Comparison of ENCODE assay signal across 16 cellular contexts in genomic region chr17:27475981-27476895, GRCh38. TPM values are rescaled to one million over a fixed set of nuclear protein-coding genes. Genes with fewer than 3 reads are reported as not detected.
DNase-seq lines count a peak whose midpoint lies in the region; TF ChIP-seq lines count a peak whose summit lies in the region.
"Had no signal": no experiment of that assay in that cellular context is flagged by ENCODE, and none has a peak within 500 bp of the region (broad histone marks: within the 10 kb centered on the region; RNA-seq: fewer than 3 reads in every experiment).

No MANE protein-coding gene starts in this region.

- no peaks in the 10 kb centered on the region for H3K9me3 ChIP-seq in H9 (ENCODE audit: control insufficient read depth, low read depth, low read length)
- H3K9me3 ChIP-seq in osteoblast (ENCODE audit: low read depth, low read length), result no peaks in the 10 kb centered on the region
- H3K9me3 ChIP-seq in OCI-LY7 (ENCODE audit: low read length), result no peaks in the 10 kb centered on the region
- H3K9me3 ChIP-seq: gastroesophageal sphincter had no signal

- peaks cover 8% of the 10 kb centered on the region for H3K36me3 Mint-ChIP-seq in activated CD4-positive, alpha-beta T cell treated with anti-CD3 and anti-CD28 coated beads, Interleukin-2, amount 10 ng/mL, durations not matched to agents 24 days and 14 days (ENCODE audit: low read depth)
- no peaks in the 10 kb centered on the region for H3K36me3 Mint-ChIP-seq in H9 (ENCODE audit: insufficient read depth in 1 of 3, low read depth in 3 of 3)
- H3K36me3 Mint-ChIP-seq in activated naive CD8-positive, alpha-beta T cell treated with anti-CD3 and anti-CD28 coated beads for 36 hours, result peaks cover 26% of the 10 kb centered on the region

- H4K20me1 ChIP-seq in H9 (ENCODE audit: control insufficient read depth, insufficient read depth, insufficient read length) (peaks cover 4% of the 10 kb centered on the region), osteoblast (ENCODE audit: insufficient read depth, low read length) (peaks cover 11% of the 10 kb centered on the region), OCI-LY7 (ENCODE audit: insufficient read depth, low read length) (no peaks in the 10 kb centered on the region)

- no peak overlapping the region for H3K4ac ChIP-seq in H9 (ENCODE audit: low read depth, low read length)

- H3K4me2 ChIP-seq in H9 (ENCODE audit: insufficient read depth, insufficient read length, low read length), result no peak overlapping the region
- H3K4me2 ChIP-seq in osteoblast (ENCODE audit: insufficient read depth, low read length), result no peak overlapping the region
- H3K4me2 ChIP-seq in OCI-LY7 (ENCODE audit: low read length), result no peak overlapping the region

- WGBS in H9 (ENCODE audit: extremely low coverage, insufficient read length, low lambda C conversion rate), result no CpG with 5 or more reads among the region's 14 CpGs

- intact Hi-C loops in activated CD4-positive, alpha-beta T cell treated with anti-CD3 and anti-CD28 coated beads, Interleukin-2, amount 10 ng/mL, durations not matched to agents 24 days and 14 days (cut with micrococcal nuclease), result loop anchor here (1.0 to 10.0 kb wide), 2 partner anchors 10 to 569 kb away; partner anchors contain the start of gene NLK
- intact Hi-C loops in OCI-LY7 (cut with micrococcal nuclease; ENCODE audit: unreplicated experiment), result no loop called here

- peak overlapping the region; percentile 61 for H3K4me3 Mint-ChIP-seq in activated CD4-positive, alpha-beta T cell treated with anti-CD3 and anti-CD28 coated beads, Interleukin-2, amount 10 ng/mL, durations not matched to agents 24 days and 14 days
- no peak overlapping the region for H3K4me3 Mint-ChIP-seq in H9
- no peak overlapping the region for H3K4me3 Mint-ChIP-seq in activated naive CD8-positive, alpha-beta T cell treated with anti-CD3 and anti-CD28 coated beads for 36 hours

- H3T11ph ChIP-seq in H9 (ENCODE audit: low read length), result no peak overlapping the region

- no peak overlapping the region for H3K9ac ChIP-seq in H9 (ENCODE audit: extremely low read depth, insufficient read length, low read length)

- peaks cover 13% of the 10 kb centered on the region; the same call in 1 of the 2 replicates for H3K79me2 ChIP-seq in H9 (ENCODE audit: insufficient read depth, low read length)
- no peaks in the 10 kb centered on the region for H3K79me2 ChIP-seq in osteoblast (ENCODE audit: insufficient read depth, low read length)
- no peaks in the 10 kb centered on the region for H3K79me2 ChIP-seq in OCI-LY7 (ENCODE audit: insufficient read depth, low read depth, low read length)

- no peak overlapping the region for H3K56ac ChIP-seq in H9 (ENCODE audit: insufficient read length, low read depth, low read length)

- peak overlapping the region; percentile 95 for H3K27ac Mint-ChIP-seq in activated CD4-positive, alpha-beta T cell treated with anti-CD3 and anti-CD28 coated beads, Interleukin-2, amount 10 ng/mL, durations not matched to agents 24 days and 14 days
- H3K27ac Mint-ChIP-seq in H9, result peak overlapping the region in 2 of 3 experiments; percentile 72 to 90; a peak in 3 of 7 replicates
- H3K27ac Mint-ChIP-seq in activated naive CD8-positive, alpha-beta T cell treated with anti-CD3 and anti-CD28 coated beads for 36 hours, result peak overlapping the region; percentile 99

- TF ChIP-seq CTCF in H9 (conservative IDR thresholded peaks at IDR 0.05) (no peak), osteoblast (IDR thresholded peaks at IDR 0.05; ENCODE audit: extremely low read depth, low read depth, low read length) (no peak), OCI-LY7 (conservative IDR thresholded peaks at IDR 0.05; ENCODE audit: low read length) (no peak)

- no peaks in the 10 kb centered on the region for H3K23me2 ChIP-seq in H9 (ENCODE audit: insufficient read length, low read depth, low read length, poor library complexity, severe bottlenecking)

- no peak overlapping the region for H2BK20ac ChIP-seq in H9 (ENCODE audit: low read depth, low read length, poor library complexity, severe bottlenecking)

- H2BK120ac ChIP-seq in H9 (ENCODE audit: low read depth, low read length, poor library complexity, severe bottlenecking), result no peak overlapping the region

- no peak overlapping the region for H2BK15ac ChIP-seq in H9 (ENCODE audit: low read depth, low read length)

- no peaks in the 10 kb centered on the region for H3K36me3 ChIP-seq in osteoblast (ENCODE audit: insufficient read depth, low read length)
- no peaks in the 10 kb centered on the region for H3K36me3 ChIP-seq in OCI-LY7 (ENCODE audit: insufficient read depth, low read length)
- H3K36me3 ChIP-seq: gastroesophageal sphincter had no signal

- no peak overlapping the region for H4K8ac ChIP-seq in H9 (replicated peaks; ENCODE audit: insufficient read length, low read depth, low read length)

- no peak overlapping the region for H2BK12ac ChIP-seq in H9 (ENCODE audit: insufficient read length, low read depth, low read length)

- POLR2A ChIA-PET in OCI-LY7 (lab: Charles Lee), result no interaction called here

- no peaks in the 10 kb centered on the region for H3K79me1 ChIP-seq in H9 (ENCODE audit: insufficient read depth, low read depth, low read length, poor library complexity, severe bottlenecking)

- H3K27me3 ChIP-seq in H9 (ENCODE audit: insufficient read depth, low read length) (no peaks in the 10 kb centered on the region), osteoblast (ENCODE audit: insufficient read depth, low read length) (peaks cover 6% of the 10 kb centered on the region)
- H3K27me3 ChIP-seq: gastroesophageal sphincter had no signal

- DNase-seq in activated CD4-positive, alpha-beta T cell treated with anti-CD3 and anti-CD28 coated beads, Interleukin-2, amount 10 ng/mL, durations not matched to agents 24 days and 14 days, result no peak
- no peak for DNase-seq in activated CD4-positive, alpha-beta T cell treated with anti-CD3 and anti-CD28 coated beads, Interleukin-2, amount 50 U/mL, for 48 hours
- DNase-seq in H9 (no peak), osteoblast (ENCODE audit: insufficient read length, low spot score, missing footprints) (peak; percentile 31), OCI-LY7 (ENCODE audit: low spot score) (no peak)
- DNase-seq in activated naive CD8-positive, alpha-beta T cell treated with anti-CD3 and anti-CD28 coated beads for 36 hours, result no peak
- DNase-seq in stimulated activated CD4-positive, alpha-beta T cell treated with anti-CD3 and anti-CD28 coated beads, Interleukin-4, amount 100 ng/mL, for 4 hours, result no peak
- DNase-seq in stimulated activated CD8-positive, alpha-beta memory T cell treated with anti-CD3 and anti-CD28 coated beads, Interleukin-4, amount 100 ng/mL, for 48 hours, result no peak
- DNase-seq: ACHN, EL, NCI-H1048 had no signal

- H2AK5ac ChIP-seq in H9 (ENCODE audit: insufficient read length, low read length), result no peak overlapping the region

- H3K9me3 Mint-ChIP-seq in activated CD4-positive, alpha-beta T cell treated with anti-CD3 and anti-CD28 coated beads, Interleukin-2, amount 10 ng/mL, durations not matched to agents 24 days and 14 days, result no peaks in the 10 kb centered on the region
- no peaks in the 10 kb centered on the region for H3K9me3 Mint-ChIP-seq in H9
- no peaks in the 10 kb centered on the region for H3K9me3 Mint-ChIP-seq in activated naive CD8-positive, alpha-beta T cell treated with anti-CD3 and anti-CD28 coated beads for 36 hours

- no TSS peak for BruUV-seq in OCI-LY7 (replicated peaks; lab: Mats Ljungman, UMichigan)

- no peak overlapping the region for H2AFZ ChIP-seq in H9 (ENCODE audit: low read length)
- H2AFZ ChIP-seq in osteoblast (ENCODE audit: low read length), result no peak overlapping the region
- no peak overlapping the region for H2AFZ ChIP-seq in OCI-LY7 (ENCODE audit: low read length)

- peaks cover 90% of the 10 kb centered on the region for H3K4me1 Mint-ChIP-seq in activated CD4-positive, alpha-beta T cell treated with anti-CD3 and anti-CD28 coated beads, Interleukin-2, amount 10 ng/mL, durations not matched to agents 24 days and 14 days
- H3K4me1 Mint-ChIP-seq in H9, result peaks cover 82 to 88% of the 10 kb centered on the region in 2 experiments
- peaks cover 87% of the 10 kb centered on the region for H3K4me1 Mint-ChIP-seq in activated naive CD8-positive, alpha-beta T cell treated with anti-CD3 and anti-CD28 coated beads for 36 hours

- H4K91ac ChIP-seq in H9 (ENCODE audit: insufficient read length, low read depth, low read length), result no peak overlapping the region

- no peak overlapping the region for H2BK5ac ChIP-seq in H9 (ENCODE audit: insufficient read length, low read length)

- H3K27me3 Mint-ChIP-seq in activated CD4-positive, alpha-beta T cell treated with anti-CD3 and anti-CD28 coated beads, Interleukin-2, amount 10 ng/mL, durations not matched to agents 24 days and 14 days, result peaks cover 1% of the 10 kb centered on the region
- H3K27me3 Mint-ChIP-seq in H9 (ENCODE audit: low read depth), result no peaks in the 10 kb centered on the region
- no peaks in the 10 kb centered on the region for H3K27me3 Mint-ChIP-seq in activated naive CD8-positive, alpha-beta T cell treated with anti-CD3 and anti-CD28 coated beads for 36 hours

- H3K27ac ChIP-seq in H9 (ENCODE audit: insufficient read length, low read depth, low read length) (no peak overlapping the region), osteoblast (ENCODE audit: low read depth, low read length) (no peak overlapping the region), OCI-LY7 (ENCODE audit: low read depth, low read length, poor library complexity, severe bottlenecking) (no peak overlapping the region)
- H3K27ac ChIP-seq: coronary artery, epithelial cell of prostate, gastroesophageal sphincter, HL-60 had no signal

- no peak overlapping the region for H3K23ac ChIP-seq in H9 (ENCODE audit: insufficient read length, low read depth, low read length)

- H4K5ac ChIP-seq in H9 (ENCODE audit: insufficient read length, low read depth, low read length), result no peak overlapping the region

- CTCF ChIA-PET in OCI-LY7 (lab: Charles Lee; ENCODE audit: unreplicated experiment), result no interaction called here

- H3K18ac ChIP-seq in H9 (ENCODE audit: insufficient read length, low read depth, low read length), result no peak overlapping the region

- H3K9me2 ChIP-seq in OCI-LY7 (ENCODE audit: insufficient read depth, low read length), result no peaks in the 10 kb centered on the region

- peaks cover 28% of the 10 kb centered on the region for H3K4me1 ChIP-seq in H9 (ENCODE audit: insufficient read depth, low read length)
- H3K4me1 ChIP-seq in osteoblast (ENCODE audit: insufficient read depth, low read length), result peaks cover 6% of the 10 kb centered on the region
- peaks cover 15% of the 10 kb centered on the region for H3K4me1 ChIP-seq in OCI-LY7 (ENCODE audit: insufficient read depth, low read length, poor library complexity, severe bottlenecking)

- no peak overlapping the region for H3K4me3 ChIP-seq in osteoblast (ENCODE audit: insufficient read depth, low read length)
- no peak overlapping the region for H3K4me3 ChIP-seq in OCI-LY7 (ENCODE audit: low read depth, low read length, poor library complexity, severe bottlenecking)
- H3K4me3 ChIP-seq: coronary artery, gastroesophageal sphincter, K562 had no signal

- H3K14ac ChIP-seq in H9 (ENCODE audit: insufficient read depth, low read length), result no peak overlapping the region; the same call in 1 of the 2 replicates

RNA-seq across cellular contexts. Expression of gene KSR1, which starts 20.0 kb away (rescaled TPM):
- total RNA-seq in activated CD4-positive, alpha-beta T cell treated with anti-CD3 and anti-CD28 coated beads, Interleukin-2, amount 10 ng/mL, durations not matched to agents 24 days and 14 days, result 104 TPM in 2 replicates
- total RNA-seq in H9 (2021) (43.5 and 44.9 TPM in 2 replicates), osteoblast (6.2 and 6.5 TPM in 2 replicates), OCI-LY7 (2022) (4.1 and 4.8 TPM in 2 replicates)
- 10 to 100 TPM; 58.9 to 62.5 TPM for total RNA-seq in activated naive CD8-positive, alpha-beta T cell treated with anti-CD3 and anti-CD28 coated beads for 36 hours
- 2.0 and 2.2 TPM in 2 replicates for total RNA-seq in OCI-LY7 (2014; rRNA removed; shearing (Covaris generic))
